In genomic region chr12:55515696-55516095, GRCh38 we compare ENCODE assay signal across 1 cellular context.
TF ChIP-seq lines count a peak whose summit lies in the region.

No MANE protein-coding gene starts in this region.

TF ChIP-seq in WTC11, 78 proteins besides CTCF, POLR2A, EP300 and RAD21 (continued from another document):
- TF ChIP-seq ZNF532 (CRISPR knock-in tag; IDR thresholded peaks at IDR 0.05; ENCODE audit: borderline replicate concordance) (no peak), ZNF121 (CRISPR knock-in tag; IDR thresholded peaks at IDR 0.05) (no peak), MXD4 (CRISPR knock-in tag; IDR thresholded peaks at IDR 0.05; ENCODE audit: borderline replicate concordance) (no peak)
